Comparison of ENCODE assay signal across 8 cellular contexts in the genomic region with DNA sequence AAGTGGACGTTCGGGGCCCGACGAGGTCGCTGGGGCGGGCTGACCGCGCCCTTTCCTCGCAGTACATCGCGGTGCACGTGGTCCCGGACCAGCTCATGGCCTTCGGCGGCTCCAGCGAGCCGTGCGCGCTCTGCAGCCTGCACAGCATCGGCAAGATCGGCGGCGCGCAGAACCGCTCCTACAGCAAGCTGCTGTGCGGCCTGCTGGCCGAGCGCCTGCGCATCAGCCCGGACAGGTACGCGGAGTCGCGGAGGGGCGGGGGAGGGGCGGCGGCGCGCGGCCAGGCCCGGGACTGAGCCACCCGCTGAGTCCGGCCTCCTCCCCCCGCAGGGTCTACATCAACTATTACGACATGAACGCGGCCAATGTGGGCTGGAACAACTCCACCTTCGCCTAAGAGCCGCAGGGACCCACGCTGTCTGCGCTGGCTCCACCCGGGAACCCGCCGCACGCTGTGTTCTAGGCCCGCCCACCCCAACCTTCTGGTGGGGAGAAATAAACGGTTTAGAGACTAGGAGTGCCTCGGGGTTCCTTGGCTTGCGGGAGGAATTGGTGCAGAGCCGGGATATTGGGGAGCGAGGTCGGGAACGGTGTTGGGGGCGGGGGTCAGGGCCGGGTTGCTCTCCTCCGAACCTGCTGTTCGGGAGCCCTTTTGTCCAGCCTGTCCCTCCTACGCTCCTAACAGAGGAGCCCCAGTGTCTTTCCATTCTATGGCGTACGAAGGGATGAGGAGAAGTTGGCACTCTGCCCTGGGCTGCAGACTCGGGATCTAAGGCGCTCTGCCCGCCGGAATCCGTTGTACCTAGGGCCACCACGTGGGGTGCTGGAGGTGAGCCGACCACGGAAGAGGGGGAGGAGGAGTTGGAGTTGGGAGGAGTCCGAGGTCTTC. TPM values are rescaled to one million over a fixed set of nuclear protein-coding genes. Genes with fewer than 3 reads are reported as not detected.
DNase-seq lines count a peak whose midpoint lies in the region; ATAC-seq and TF ChIP-seq lines count a peak whose summit lies in the region.

No MANE protein-coding gene starts in this region.

- POLR2A ChIA-PET in Caco-2 (lab: Charles Lee), result interaction anchor here (0.5 to 2.1 kb wide), 9 partner anchors 14 to 251 kb away, joined by 3 to 45 read pairs (median 5); a partner anchor contains a TSS

- intact Hi-C loops in Caco-2 (cut with micrococcal nuclease; ENCODE audit: unreplicated experiment), result loop anchor here (1.0 to 5.0 kb wide), 4 partner anchors 14 to 44 kb away; a partner anchor contains a TSS

- DNase-seq in Caco-2 (peak; percentile 82 to 83), SK-N-DZ (ENCODE audit: low spot score) (peak; percentile 82), glomerular visceral epithelial cell (ENCODE audit: extremely low spot score) (peak; percentile 83), osteocyte (ENCODE audit: extremely low spot score, unreplicated experiment) (no peak), thoracic aorta (ENCODE audit: low spot score) (peak; percentile 31)
- peak; percentile 77 for DNase-seq in activated naive CD4-positive, alpha-beta T cell treated with anti-CD3 and anti-CD28 coated beads, Interleukin-2, amount 50 U/mL, for 16 hours

- BruUV-seq in Caco-2 (replicated peaks; lab: Mats Ljungman, UMichigan), result TSS peak; percentile 88

- peak; percentile 35 for ATAC-seq in GM21529 (IDR thresholded peaks at IDR 0.05; ENCODE audit: unreplicated experiment)
- peak; percentile 24 for ATAC-seq in thoracic aorta (ENCODE audit: insufficient number of reproducible peaks, low FRiP score, low read depth)

- H3K27me3 Mint-ChIP-seq in Caco-2 (ENCODE audit: insufficient read depth, unreplicated experiment), result no peaks in the 10 kb centered on the region
- H3K27me3 Mint-ChIP-seq in osteocyte (ENCODE audit: unreplicated experiment), result no peaks in the 10 kb centered on the region

- H3K4me3 ChIP-seq in Caco-2 (ENCODE audit: low read depth, low read length), result peak overlapping the region; percentile 84
- H3K4me3 ChIP-seq in thoracic aorta, result peak overlapping the region; percentile 94

- H3K4me1 ChIP-seq in Caco-2 (peaks cover 19% of the 10 kb centered on the region), thoracic aorta (ENCODE audit: control insufficient read depth in 1 of 2, low read depth in 2 of 2) (peaks cover 6 to 19% of the 10 kb centered on the region in 2 donors)

- H3K4me1 Mint-ChIP-seq in Caco-2 (ENCODE audit: low read depth, unreplicated experiment) (peaks cover 13% of the 10 kb centered on the region), osteocyte (ENCODE audit: unreplicated experiment) (peaks cover 24% of the 10 kb centered on the region)

- H3K27me3 ChIP-seq in Caco-2 (replicated peaks; ENCODE audit: control insufficient read depth, insufficient read depth, low read length) (no peaks in the 10 kb centered on the region), thoracic aorta (replicated peaks; ENCODE audit: insufficient read depth) (no peaks in the 10 kb centered on the region)

- peaks cover 12% of the 10 kb centered on the region for H3K36me3 ChIP-seq in Caco-2 (ENCODE audit: control insufficient read depth, insufficient read depth, low read length)
- H3K36me3 ChIP-seq in thoracic aorta, result peaks cover 3% of the 10 kb centered on the region

- CTCF ChIA-PET in Caco-2 (lab: Charles Lee), result interaction anchor here (0.5 to 2.2 kb wide), 14 partner anchors 10 to 823 kb away, joined by 3 to 45 read pairs (median 7); a partner anchor contains a TSS

- H3K27ac Mint-ChIP-seq in Caco-2 (ENCODE audit: unreplicated experiment), result peak overlapping the region; percentile 98
- peak overlapping the region; percentile 97 for H3K27ac Mint-ChIP-seq in osteocyte (ENCODE audit: unreplicated experiment)

- peak overlapping the region; percentile 94 for H3K4me3 Mint-ChIP-seq in Caco-2 (ENCODE audit: unreplicated experiment)
- peak overlapping the region; percentile 92 for H3K4me3 Mint-ChIP-seq in osteocyte (ENCODE audit: unreplicated experiment)

- H3K36me3 Mint-ChIP-seq in Caco-2 (ENCODE audit: insufficient read depth, unreplicated experiment) (peaks cover 50% of the 10 kb centered on the region), osteocyte (ENCODE audit: unreplicated experiment) (peaks cover 7% of the 10 kb centered on the region)

- TF ChIP-seq CTCF in Caco-2 (IDR thresholded peaks at IDR 0.05; ENCODE audit: insufficient read depth in 1 of 2, low read depth in 1 of 2, low read length in 1 of 2, severe bottlenecking in 1 of 2, unreplicated experiment in 1 of 2) (peak in 1 of 2 experiments; percentile 70), LNCAP (IDR thresholded peaks at IDR 0.05) (0 out of 2 replicates have a peak, but pooled peaks have one; percentile 24), osteocyte (IDR thresholded peaks at IDR 0.05) (peak; percentile 32), thoracic aorta (IDR thresholded peaks at IDR 0.05) (no peak)

- peak overlapping the region; percentile 93 to 96 for H3K27ac ChIP-seq in thoracic aorta

- 0 out of 2 replicates have a peak, but pooled peaks cover 1% of the 10 kb centered on the region for H3K9me3 ChIP-seq in Caco-2
- H3K9me3 ChIP-seq in thoracic aorta, result no peaks in the 10 kb centered on the region

- H3K9me3 Mint-ChIP-seq in Caco-2 (ENCODE audit: unreplicated experiment), result peaks cover 9% of the 10 kb centered on the region
- H3K9me3 Mint-ChIP-seq in osteocyte (ENCODE audit: unreplicated experiment), result no peaks in the 10 kb centered on the region

RNA-seq across cellular contexts. Expression of a gene that starts 0.8 kb away (rescaled TPM):
- 762 and 795 TPM in 2 replicates for total RNA-seq in Caco-2 (2022)
- 1,022 and 1,207 TPM in 2 replicates for polyA plus RNA-seq in SK-N-DZ (2014; cell fraction: cytosol; rRNA removed)
- polyA plus RNA-seq in SK-N-DZ (2014; cell fraction: nucleus; rRNA removed), result 607 and 719 TPM in 2 replicates
- total RNA-seq in osteocyte, result 354 and 363 TPM in 2 replicates
- total RNA-seq in thoracic aorta, result 100 to 1,000 TPM; 152 to 157 TPM

RNA-seq across cellular contexts. Expression of a gene that starts 37.3 kb away (rescaled TPM):
- total RNA-seq in Caco-2 (2022) (29.5 and 32.4 TPM in 2 replicates), osteocyte (19.0 and 22.6 TPM in 2 replicates), thoracic aorta (10 to 100 TPM in 1 of 2 donors, 1 to 10 TPM in 1; 9.2 to 25.5 TPM)
- polyA plus RNA-seq in SK-N-DZ (2014; cell fraction: cytosol; rRNA removed), result 16.8 and 28.5 TPM in 2 replicates
- polyA plus RNA-seq in SK-N-DZ (2014; cell fraction: nucleus; rRNA removed), result 43.3 and 56.5 TPM in 2 replicates

RNA-seq across cellular contexts. Expression of a gene that starts 56.1 kb away (rescaled TPM):
- total RNA-seq in Caco-2 (2022), result 4.4 and 5.4 TPM in 2 replicates
- not detected in 2 replicates for polyA plus RNA-seq in SK-N-DZ (2014; cell fraction: cytosol; rRNA removed)
- not detected in 2 replicates for polyA plus RNA-seq in SK-N-DZ (2014; cell fraction: nucleus; rRNA removed)
- total RNA-seq in osteocyte, result 0.52 and 0.56 TPM in 2 replicates
- 1 to 10 TPM; 2.5 to 3.0 TPM for total RNA-seq in thoracic aorta
